In genomic region chr14:69749956-69750355, GRCh38 we compare ENCODE assay signal across 1 cellular context.
TF ChIP-seq lines count a peak whose summit lies in the region.

No MANE protein-coding gene starts in this region.

TF ChIP-seq in GM12878, 131 proteins besides CTCF, POLR2A, EP300 and RAD21:
- TF ChIP-seq MYC (IDR thresholded peaks at IDR 0.05; ENCODE audit: insufficient read depth, insufficient read length, insufficient replicate concordance, low read length, severe bottlenecking) (no peak), USF1 (IDR thresholded peaks at IDR 0.05; ENCODE audit: borderline replicate concordance, extremely low read length, insufficient read depth, low read depth, low read length) (no peak), STAT3 (IDR thresholded peaks at IDR 0.05; ENCODE audit: low read depth, low read length) (no peak), RUNX3 (IDR thresholded peaks at IDR 0.05; ENCODE audit: low read length) (no peak), PKNOX1 (IDR thresholded peaks at IDR 0.05) (no peak), ZNF687 (IDR thresholded peaks at IDR 0.05) (no peak), PML (IDR thresholded peaks at IDR 0.05; ENCODE audit: low read length) (no peak), CUX1 (IDR thresholded peaks at IDR 0.05; ENCODE audit: insufficient replicate concordance, low read depth, low read length) (no peak), HDGF (IDR thresholded peaks at IDR 0.05) (no peak), SRF (IDR thresholded peaks at IDR 0.05; ENCODE audit: low read depth in 2 of 2, low read length in 2 of 2) (no peak), TBL1XR1 (IDR thresholded peaks at IDR 0.05; ENCODE audit: low read depth, low read length) (no peak), NFYA (IDR thresholded peaks at IDR 0.05; ENCODE audit: borderline replicate concordance, low read depth, low read length) (no peak), KAT2A (conservative IDR thresholded peaks at IDR 0.05; ENCODE audit: control insufficient read depth, low read depth, low read length) (no peak), STAT1 (conservative IDR thresholded peaks at IDR 0.05) (no peak), SREBF1 (IDR thresholded peaks at IDR 0.05; ENCODE audit: low read length) (no peak), ATF7 (IDR thresholded peaks at IDR 0.05; ENCODE audit: low read depth) (no peak), WRNIP1 (IDR thresholded peaks at IDR 0.05; ENCODE audit: borderline replicate concordance, low read depth, low read length) (no peak), SREBF2 (IDR thresholded peaks at IDR 0.05; ENCODE audit: low read length) (no peak), CHD2 (IDR thresholded peaks at IDR 0.05; ENCODE audit: borderline replicate concordance, low read depth, low read length) (no peak), ZBED1 (IDR thresholded peaks at IDR 0.05; ENCODE audit: borderline replicate concordance) (no peak)
